Comparison of ENCODE assay signal across 10 cellular contexts in genomic region chr1:228964178-228964819, GRCh38.
A peak's percentile ranks its signal among the peaks of the same experiment; 100 is the strongest.
DNase-seq lines count a peak whose midpoint lies in the region; ATAC-seq and TF ChIP-seq lines count a peak whose summit lies in the region.
"Had no signal": no experiment of that assay in that cellular context is flagged by ENCODE, and none has a peak within 500 bp of the region (broad histone marks: within the 10 kb centered on the region; RNA-seq: fewer than 3 reads in every experiment).

No MANE protein-coding gene starts in this region.

- no peak for ATAC-seq in HCT116
- ATAC-seq: GM12878 had no signal

- 41 to 49% methylated on average over 5 of the region's 5 CpGs for WGBS in testis, 2 donors

- TF ChIP-seq RAD21 in HCT116 (IDR thresholded peaks at IDR 0.05; ENCODE audit: low read depth) = no peak

- H3K79me2 ChIP-seq in HCT116 (ENCODE audit: insufficient read depth, low read length) = no peaks in the 10 kb centered on the region

- no peaks in the 10 kb centered on the region for H4K20me1 ChIP-seq in HCT116 (ENCODE audit: insufficient read depth)

- DNase-seq in HCT116 (ENCODE audit: low read depth, low spot score) (no peak), breast epithelium (ENCODE audit: low spot score in 2 of 2) (peak in 1 of 2 donors; percentile 34), kidney glomerular epithelial cell (lab: John Stamatoyannopoulos, UW) (peak; percentile 81), testis (peak; percentile 72), NCI-H187 (lab: John Stamatoyannopoulos, UW) (no peak), globus pallidus (ENCODE audit: low spot score) (no peak), NCI-H446 treated with DMSO at 0.1 percent for 48 hours (lab: John Stamatoyannopoulos, UW) (no peak), NCI-H510A (lab: John Stamatoyannopoulos, UW) (no peak)
- DNase-seq: T-helper 9 cell had no signal

- H3K36me3 ChIP-seq in HCT116 (ENCODE audit: control insufficient read depth in 1 of 2, insufficient read depth in 2 of 2, low read length in 2 of 2) (no peaks in the 10 kb centered on the region), breast epithelium (no peaks in the 10 kb centered on the region), testis (ENCODE audit: low read depth, missing control alignments) (no peaks in the 10 kb centered on the region)

- H3K27me3 ChIP-seq in HCT116 (ENCODE audit: insufficient read depth, low read length) (no peaks in the 10 kb centered on the region), breast epithelium (no peaks in the 10 kb centered on the region), testis (no peaks in the 10 kb centered on the region)

- H3K9me3 ChIP-seq in HCT116 (ENCODE audit: control insufficient read depth in 1 of 2, insufficient read depth in 1 of 2, low read depth in 1 of 2, low read length in 2 of 2) (no peaks in the 10 kb centered on the region), breast epithelium (no peaks in the 10 kb centered on the region), testis (no peaks in the 10 kb centered on the region)

- no peak overlapping the region for H3K4me2 ChIP-seq in HCT116 (ENCODE audit: low read length)

- TF ChIP-seq CTCF in HCT116 (IDR thresholded peaks at IDR 0.05 in 2 of 3, conservative IDR thresholded peaks at IDR 0.05 in 1 of 3; ENCODE audit: borderline replicate concordance in 1 of 3, insufficient read depth in 1 of 3, low read depth in 2 of 3, low read length in 2 of 3) = no peak
- TF ChIP-seq CTCF in breast epithelium (IDR thresholded peaks at IDR 0.05) = no peak
- no peak for TF ChIP-seq CTCF in testis (IDR thresholded peaks at IDR 0.05)

- no peaks in the 10 kb centered on the region for H3K9me2 ChIP-seq in HCT116 (ENCODE audit: insufficient read depth)

- H2AFZ ChIP-seq in HCT116 (ENCODE audit: low read depth, low read length, poor library complexity, severe bottlenecking) = peak overlapping the region; percentile 30

- intact Hi-C loops in HCT116 (cut with micrococcal nuclease) (no loop called here), breast epithelium (cut with DNase I; ENCODE audit: low total_unique reads) (no loop called here), testis (cut with DNase I; ENCODE audit: low total_unique reads) (no loop called here)

- H3K9ac ChIP-seq in HCT116 (ENCODE audit: low read length) = no peak overlapping the region

- BruUV-seq in HCT116 (replicated peaks; lab: Mats Ljungman, UMichigan) = no TSS peak

- H3K4me1 ChIP-seq in HCT116 (ENCODE audit: control insufficient read depth in 1 of 2, insufficient read depth in 2 of 2, low read length in 2 of 2) (peaks cover 0 to 10% of the 10 kb centered on the region in 2 experiments; a peak in 2 of 4 replicates), breast epithelium (peaks cover 0 to 3% of the 10 kb centered on the region in 2 donors), testis (peaks cover 17% of the 10 kb centered on the region)

- H3K27ac ChIP-seq in HCT116 (ENCODE audit: low read depth, low read length) (no peak overlapping the region), breast epithelium (peak overlapping the region; percentile 71 to 90), testis (peak overlapping the region; percentile 76 to 84)

- TF ChIP-seq POLR2A in HCT116 (IDR thresholded peaks at IDR 0.05; ENCODE audit: borderline replicate concordance, extremely low read depth, insufficient read depth, insufficient read length) (no peak), breast epithelium (IDR thresholded peaks at IDR 0.05) (no peak), testis (IDR thresholded peaks at IDR 0.05) (no peak)

- H3K4me3 ChIP-seq in HCT116 (replicated peaks in 1 of 2; ENCODE audit: low read depth in 1 of 2, low read length in 2 of 2) = no peak overlapping the region
- no peak overlapping the region for H3K4me3 ChIP-seq in breast epithelium
- H3K4me3 ChIP-seq in testis = no peak overlapping the region
- H3K4me3 ChIP-seq: GM12878 had no signal

- RAD21 ChIA-PET in HCT116 (lab: Charles Lee; ENCODE audit: low non-redundant PET in 1 of 2, low total read pairs in 2 of 2, uncharacterized antibody in 2 of 2, unreplicated experiment in 2 of 2) = interaction anchor here in 1 of 2 experiments (0.8 kb wide), 1 partner anchor 126 kb away, joined by 3 read pairs; no protein-coding TSS in a partner anchor

- POLR2A ChIA-PET in HCT116 (lab: Charles Lee) = no interaction called here

- CTCF ChIA-PET in HCT116 (lab: Charles Lee) = no interaction called here

TF ChIP-seq in HCT116, 20 proteins besides CTCF, POLR2A, EP300 and RAD21:
- TF ChIP-seq JUND (IDR thresholded peaks at IDR 0.05) (no peak), SP1 (IDR thresholded peaks at IDR 0.05; ENCODE audit: low read depth) (no peak)
- TF ChIP-seq, protein P1, sequence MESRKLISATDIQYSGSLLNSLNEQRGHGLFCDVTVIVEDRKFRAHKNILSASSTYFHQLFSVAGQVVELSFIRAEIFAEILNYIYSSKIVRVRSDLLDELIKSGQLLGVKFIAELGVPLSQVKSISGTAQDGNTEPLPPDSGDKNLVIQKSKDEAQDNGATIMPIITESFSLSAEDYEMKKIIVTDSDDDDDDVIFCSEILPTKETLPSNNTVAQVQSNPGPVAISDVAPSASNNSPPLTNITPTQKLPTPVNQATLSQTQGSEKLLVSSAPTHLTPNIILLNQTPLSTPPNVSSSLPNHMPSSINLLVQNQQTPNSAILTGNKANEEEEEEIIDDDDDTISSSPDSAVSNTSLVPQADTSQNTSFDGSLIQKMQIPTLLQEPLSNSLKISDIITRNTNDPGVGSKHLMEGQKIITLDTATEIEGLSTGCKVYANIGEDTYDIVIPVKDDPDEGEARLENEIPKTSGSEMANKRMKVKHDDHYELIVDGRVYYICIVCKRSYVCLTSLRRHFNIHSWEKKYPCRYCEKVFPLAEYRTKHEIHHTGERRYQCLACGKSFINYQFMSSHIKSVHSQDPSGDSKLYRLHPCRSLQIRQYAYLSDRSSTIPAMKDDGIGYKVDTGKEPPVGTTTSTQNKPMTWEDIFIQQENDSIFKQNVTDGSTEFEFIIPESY (IDR thresholded peaks at IDR 0.05; ENCODE audit: extremely low read depth, insufficient replicate concordance, low read length) = no peak

Comparison
In these comparisons a context has a peak if more than half of its experiments do, and no peak if none do; other contexts are left out.
1. DNase-seq: peak in kidney glomerular epithelial cell (single experiment) and testis (single experiment); none in HCT116 (single experiment), NCI-H187 (0 of 2), globus pallidus (single experiment), NCI-H446 treated with DMSO at 0.1 percent for 48 hours (single experiment) and NCI-H510A (single experiment).